12 cellular contexts compared by ENCODE assay signal in genomic region chr20:43757870-43758269, GRCh38. TPM values are rescaled to one million over a fixed set of nuclear protein-coding genes. Genes with fewer than 3 reads are reported as not detected.
DNase-seq lines count a peak whose midpoint lies in the region; ATAC-seq, FAIRE-seq and TF ChIP-seq lines count a peak whose summit lies in the region.
"Not testable (repeated sequence)": the region's sequence is repeated elsewhere in the genome, so short reads cannot be mapped to it uniquely, and the experiment has no call there.
"Had no signal": no experiment of that assay in that cellular context is flagged by ENCODE, and none has a peak within 500 bp of the region (broad histone marks: within the 10 kb centered on the region; RNA-seq: fewer than 3 reads in every experiment).

No MANE protein-coding gene starts in this region.

- H3K27ac ChIP-seq in IMR-90 (ENCODE audit: insufficient read depth, low read length); H1 (ENCODE audit: low read depth, low read length): not testable (repeated sequence)

- H3K4ac ChIP-seq in IMR-90 (ENCODE audit: low read depth, low read length); H1 (replicated peaks; ENCODE audit: insufficient read length, low read depth, low read length): not testable (repeated sequence)

- not testable (repeated sequence) for H3K4me1 ChIP-seq in IMR-90 (ENCODE audit: control insufficient read depth, insufficient read depth, low read length); H1 (replicated peaks in 1 of 4; ENCODE audit: control insufficient read depth in 3 of 4, insufficient read depth in 4 of 4, low read length in 3 of 4)

- H2BK5ac ChIP-seq in IMR-90 (ENCODE audit: low read depth, low read length, poor library complexity, severe bottlenecking); H1 (ENCODE audit: low read depth, low read length): not testable (repeated sequence)

- not testable (repeated sequence) for H3K4me1 Mint-ChIP-seq in activated T-helper 17 cell treated with anti-CD3 and anti-CD28 coated beads, Interleukin-2, amount 50 U/mL, for 72 hours; stimulated activated memory B cell treated with anti-CD40 and anti-IgM and Interleukin-4, amounts not matched to agents 10 μg/mL and 1 μg/mL and 100 μg/mL, for 72 hours

- FAIRE-seq in H1 (lab: Jason Lieb, UNC) = not testable (repeated sequence)

- H3K4me3 ChIP-seq in IMR-90 (ENCODE audit: insufficient read depth, low read depth, low read length); H1 (ENCODE audit: extremely low read depth in 1 of 4, insufficient read depth in 2 of 4, low read depth in 3 of 4, low read length in 4 of 4): not testable (repeated sequence)

- not testable (repeated sequence) for H3K27ac Mint-ChIP-seq in activated T-helper 17 cell treated with anti-CD3 and anti-CD28 coated beads, Interleukin-2, amount 50 U/mL, for 72 hours
- H3K27ac Mint-ChIP-seq in stimulated activated memory B cell treated with anti-CD40 and anti-IgM and Interleukin-4, amounts not matched to agents 10 μg/mL and 1 μg/mL and 100 μg/mL, for 72 hours = peak overlapping the region; percentile 51

- H3K4me3 Mint-ChIP-seq in activated T-helper 17 cell treated with anti-CD3 and anti-CD28 coated beads, Interleukin-2, amount 50 U/mL, for 72 hours; stimulated activated memory B cell treated with anti-CD40 and anti-IgM and Interleukin-4, amounts not matched to agents 10 μg/mL and 1 μg/mL and 100 μg/mL, for 72 hours: not testable (repeated sequence)

- CTCF ChIA-PET in IMR-90 (lab: Yijun Ruan, JAX) = not testable (repeated sequence)
- CTCF ChIA-PET in H1 (lab: Charles Lee; ENCODE audit: partially characterized antibody) = interaction anchor here (0.8 kb wide), 1 partner anchor 8 kb away, joined by 5 read pairs; no protein-coding TSS in a partner anchor

- intact Hi-C loops in IMR-90 (cut with micrococcal nuclease) = not testable (repeated sequence)

- H4K5ac ChIP-seq in IMR-90 (ENCODE audit: low read depth, low read length); H1 (ENCODE audit: insufficient read length, low read depth, low read length): not testable (repeated sequence)

- TF ChIP-seq RAD21 in IMR-90 (IDR thresholded peaks at IDR 0.05; ENCODE audit: low read length); H1 (IDR thresholded peaks at IDR 0.05 in 1 of 2, conservative IDR thresholded peaks at IDR 0.05 in 1 of 2; ENCODE audit: low read depth in 2 of 2, low read length in 2 of 2): not testable (repeated sequence)

- TF ChIP-seq EP300 in H1 (IDR thresholded peaks at IDR 0.05; ENCODE audit: borderline replicate concordance in 1 of 2, low read depth in 2 of 2, low read length in 2 of 2) = not testable (repeated sequence)

- not testable (repeated sequence) for TF ChIP-seq CTCF in IMR-90 (conservative IDR thresholded peaks at IDR 0.05; ENCODE audit: low read depth, low read length); H1 (IDR thresholded peaks at IDR 0.05; ENCODE audit: control extremely low read depth in 1 of 3, insufficient read depth in 1 of 3, low read depth in 1 of 3, low read length in 3 of 3)

- H3K9me3 ChIP-seq in IMR-90 (ENCODE audit: control insufficient read depth, insufficient read depth, low read length); H1 (ENCODE audit: insufficient read depth in 2 of 2, low read depth in 1 of 2, low read length in 1 of 2): not testable (repeated sequence)

- not testable (repeated sequence) for H3K27me3 ChIP-seq in IMR-90 (ENCODE audit: control insufficient read depth, insufficient read depth, low read length); H1 (replicated peaks in 1 of 4; ENCODE audit: control insufficient read depth in 3 of 4, extremely low read depth in 1 of 4, insufficient read depth in 3 of 4, low read length in 3 of 4)

- H3K9me3 Mint-ChIP-seq in activated T-helper 17 cell treated with anti-CD3 and anti-CD28 coated beads, Interleukin-2, amount 50 U/mL, for 72 hours; stimulated activated memory B cell treated with anti-CD40 and anti-IgM and Interleukin-4, amounts not matched to agents 10 μg/mL and 1 μg/mL and 100 μg/mL, for 72 hours: not testable (repeated sequence)

- WGBS in IMR-90 (ENCODE audit: extremely low coverage in 2 of 2, insufficient read length in 1 of 2), 2 experiments = no CpG with 5 or more reads among the region's 6 CpGs
- 92% methylated on average over 6 of the region's 6 CpGs; no CpG with 5 or more reads in 1 of the 2 experiments for WGBS in H1 (ENCODE audit: extremely low coverage in 1 of 2, insufficient coverage in 1 of 2, insufficient read length in 1 of 2, insufficient replicate concordance in 2 of 2, low coverage in 1 of 2, low lambda C conversion rate in 2 of 2, missing lambda C conversion rate in 1 of 2), 2 experiments

- peak; percentile 48 for DNase-seq in ELR (ENCODE audit: low read depth)
- peak; percentile 16 for DNase-seq in IMR-90
- DNase-seq in RPMI7951 (ENCODE audit: low read depth) = peak; percentile 81
- DNase-seq in H1 (ENCODE audit: low read depth in 1 of 2, low spot score in 2 of 2) = not testable (repeated sequence)

- POLR2A ChIA-PET in IMR-90 (lab: Charles Lee; ENCODE audit: unreplicated experiment); H1 (lab: Charles Lee; ENCODE audit: partially characterized antibody): not testable (repeated sequence)

- not testable (repeated sequence) for H3K18ac ChIP-seq in IMR-90 (ENCODE audit: low read depth, low read length); H1 (ENCODE audit: extremely low read depth, low read length)

- not testable (repeated sequence) for H4K91ac ChIP-seq in IMR-90 (ENCODE audit: insufficient read depth, low read depth, low read length); H1 (replicated peaks; ENCODE audit: insufficient read length, low read length)

- 0 out of 3 replicates have a peak overlapping the region, but pooled peaks have one; percentile 57 for H2BK15ac ChIP-seq in IMR-90 (ENCODE audit: low read depth, low read length)
- not testable (repeated sequence) for H2BK15ac ChIP-seq in H1 (ENCODE audit: low read length)

- peak overlapping the region; percentile 43; the same call in 1 of the 2 replicates for H2AK5ac ChIP-seq in IMR-90 (ENCODE audit: low read depth, low read length)
- not testable (repeated sequence) for H2AK5ac ChIP-seq in H1 (ENCODE audit: low read depth, low read length)

- H4K8ac ChIP-seq in IMR-90 (ENCODE audit: low read depth in 2 of 2, low read length in 2 of 2); H1 (ENCODE audit: extremely low read depth, insufficient read depth, low read length): not testable (repeated sequence)

- not testable (repeated sequence) for BruUV-seq in IMR-90 (replicated peaks; lab: Mats Ljungman, UMichigan)

- dilution Hi-C loops in IMR-90 (cut with HindIII; ENCODE audit: low sequenced_read_pairs, unreplicated experiment) = not testable (repeated sequence)

- H3K23ac ChIP-seq in IMR-90 (ENCODE audit: low read depth, low read length); H1 (ENCODE audit: insufficient read length): not testable (repeated sequence)

- not testable (repeated sequence) for H4K20me1 ChIP-seq in IMR-90 (ENCODE audit: insufficient read depth, low read length); H1 (replicated peaks in 1 of 2; ENCODE audit: control insufficient read depth in 1 of 2, insufficient read depth in 2 of 2, low read length in 2 of 2)

- ATAC-seq in IMR-90 (ENCODE audit: low read depth); stimulated activated memory B cell treated with anti-CD40 and anti-IgM and Interleukin-4, amounts not matched to agents 10 μg/mL and 1 μg/mL and 100 μg/mL, for 72 hours: not testable (repeated sequence)
- peak; percentile 25 for ATAC-seq in activated CD4-positive, CD25-positive, alpha-beta regulatory T cell treated with anti-CD3 and anti-CD28 coated beads, Interleukin-2, amount 50 U/mL, for 24 hours
- peak; percentile 83 for ATAC-seq in activated T-helper 17 cell treated with anti-CD3 and anti-CD28 coated beads, Interleukin-2, amount 50 U/mL, for 72 hours (replicated peaks)

- not testable (repeated sequence) for H3K23me2 ChIP-seq in H1 (ENCODE audit: low read depth, low read length)

- not testable (repeated sequence) for TF ChIP-seq POLR2A in IMR-90 (IDR thresholded peaks at IDR 0.05; ENCODE audit: low read depth, low read length); H1 (IDR thresholded peaks at IDR 0.05; ENCODE audit: control extremely low read depth in 1 of 2, low read depth in 2 of 2, low read length in 2 of 2)

- not testable (repeated sequence) for H2BK120ac ChIP-seq in IMR-90 (ENCODE audit: low read depth, low read length); H1 (replicated peaks; ENCODE audit: low read depth, low read length)

- not testable (repeated sequence) for H3K79me2 ChIP-seq in H1 (ENCODE audit: control insufficient read depth in 1 of 2, insufficient read depth in 2 of 2, low read length in 2 of 2)

- H3K56ac ChIP-seq in IMR-90 (ENCODE audit: extremely low read depth, insufficient read depth, low read length); H1 (replicated peaks; ENCODE audit: insufficient read length, low read depth, low read length): not testable (repeated sequence)

- H3K14ac ChIP-seq in IMR-90 (replicated peaks; ENCODE audit: low read depth, low read length); H1 (ENCODE audit: insufficient read length): not testable (repeated sequence)

- H3K36me3 ChIP-seq in IMR-90 (ENCODE audit: control insufficient read depth, insufficient read depth, low read length); H1 (ENCODE audit: control insufficient read depth in 2 of 4, insufficient read depth in 4 of 4, low read length in 3 of 4): not testable (repeated sequence)

- not testable (repeated sequence) for H3K4me2 ChIP-seq in IMR-90 (ENCODE audit: low read depth, low read length); H1 (ENCODE audit: insufficient read depth in 1 of 2, low read depth in 2 of 2, low read length in 2 of 2)

- not testable (repeated sequence) for H3K79me1 ChIP-seq in IMR-90 (ENCODE audit: low read depth in 1 of 2, low read length in 2 of 2); H1 (ENCODE audit: low read depth, low read length)

- not testable (repeated sequence) for H2BK12ac ChIP-seq in H1 (ENCODE audit: low read depth, low read length)

- H3K36me3 Mint-ChIP-seq in activated T-helper 17 cell treated with anti-CD3 and anti-CD28 coated beads, Interleukin-2, amount 50 U/mL, for 72 hours (ENCODE audit: low read depth) = not testable (repeated sequence)
- peaks cover 10% of the 10 kb centered on the region for H3K36me3 Mint-ChIP-seq in stimulated activated memory B cell treated with anti-CD40 and anti-IgM and Interleukin-4, amounts not matched to agents 10 μg/mL and 1 μg/mL and 100 μg/mL, for 72 hours

- H2AK9ac ChIP-seq in IMR-90 (replicated peaks; ENCODE audit: low read depth, low read length, poor library complexity) = not testable (repeated sequence)

- H2AFZ ChIP-seq in IMR-90 (replicated peaks; ENCODE audit: low read length, poor library complexity); H1 (ENCODE audit: low read length): not testable (repeated sequence)

- not testable (repeated sequence) for H3K9ac ChIP-seq in IMR-90 (ENCODE audit: low read depth, low read length); H1 (replicated peaks in 1 of 4; ENCODE audit: extremely low read depth in 1 of 4, low read depth in 3 of 4, low read length in 3 of 4)

- not testable (repeated sequence) for H3K27me3 Mint-ChIP-seq in activated T-helper 17 cell treated with anti-CD3 and anti-CD28 coated beads, Interleukin-2, amount 50 U/mL, for 72 hours; stimulated activated memory B cell treated with anti-CD40 and anti-IgM and Interleukin-4, amounts not matched to agents 10 μg/mL and 1 μg/mL and 100 μg/mL, for 72 hours

- in situ Hi-C loops in IMR-90 (cut with MboI; ENCODE audit: low sequenced_read_pairs) = loop anchor here (10.0 kb wide), 1 partner anchor 157 kb away; the partner anchor contains the start of gene TOX2

- H3K9me1 ChIP-seq in IMR-90 (ENCODE audit: insufficient read depth, low read length) = not testable (repeated sequence)

- H2BK20ac ChIP-seq in IMR-90 (ENCODE audit: low read depth, low read length) = not testable (repeated sequence)
- H2BK20ac ChIP-seq in H1 (ENCODE audit: low read length) = 0 out of 2 replicates have a peak overlapping the region, but pooled peaks have one; percentile 32

RNA-seq across cellular contexts. Expression of gene GTSF1L, which starts 31.1 kb away (rescaled TPM):
- total RNA-seq in IMR-90 (2012; rRNA removed) = not detected in 2 replicates
- polyA plus RNA-seq in IMR-90 (2012; rRNA removed) (not detected in 2 replicates), H1 (2011; rRNA removed) (not detected in 2 replicates)
- polyA plus RNA-seq in IMR-90 (2012; cell fraction: cytosol; rRNA removed) = not detected in 2 replicates
- not detected in 2 replicates for polyA plus RNA-seq in IMR-90 (2012; cell fraction: nucleus; rRNA removed; ENCODE audit: low replicate concordance)
- not detected in 2 replicates for total RNA-seq in RPMI7951 (2014; rRNA removed; shearing (Covaris generic))
- not detected for total RNA-seq in activated T-helper 17 cell treated with anti-CD3 and anti-CD28 coated beads, Interleukin-2, amount 50 U/mL, for 72 hours
- not detected in 2 replicates for total RNA-seq in H1 (2021; fragmentation: NEBNext Ultra II Directional; extraction: Animal tissue kit (Norgen Biotek cat#: 25700))
- not detected for polyA plus RNA-seq in H1 (2011; cell fraction: cytosol; rRNA removed)
- polyA plus RNA-seq in H1 (2011; cell fraction: nucleus; rRNA removed) = not detected
- polyA plus RNA-seq in H1 (2012, experiment 1 of 2) = not detected in 4 replicates
- not detected for polyA plus RNA-seq in H1 (2012, experiment 2 of 2)
- not detected for polyA plus RNA-seq in H1 (2013, experiment 1 of 2)
- not detected for polyA plus RNA-seq in H1 (2013, experiment 2 of 2)
- polyA minus RNA-seq in H1 (2011; rRNA and poly(A)+ RNA removed) = not detected in 2 replicates
- polyA minus RNA-seq in H1 (2011; cell fraction: cytosol; rRNA and poly(A)+ RNA removed) = not detected
- not detected for polyA minus RNA-seq in H1 (2011; cell fraction: nucleus; rRNA and poly(A)+ RNA removed)
- total RNA-seq: CD4-positive, alpha-beta memory T cell; GM23338; H9; HT-29; K562 had no signal
- polyA plus RNA-seq: CD4-positive, alpha-beta memory T cell; GM23338; K562 had no signal
